Comparison of ENCODE assay signal across 8 cellular contexts in genomic region chr11:65569973-65570918, GRCh38. TPM values are rescaled to one million over a fixed set of nuclear protein-coding genes. Genes with fewer than 3 reads are reported as not detected.
DNase-seq lines count a peak whose midpoint lies in the region; ATAC-seq and TF ChIP-seq lines count a peak whose summit lies in the region.

TSS of gene ZNRD2 (plus strand) at chr11:65570477. CDS start at chr11:65570492, 15 bp downstream.

- H3K27ac ChIP-seq in fibroblast of lung (ENCODE audit: insufficient read depth, low read length): peak within 1 kb of the TSS; percentile 92

- no peaks in the 10 kb centered on the region for H3K27me3 ChIP-seq in fibroblast of lung (ENCODE audit: control insufficient read depth, insufficient read depth, low read length)

- H3K9ac ChIP-seq in fibroblast of lung (ENCODE audit: insufficient read depth, low read length): peak within 1 kb of the TSS; percentile 57

- H3K9me3 Mint-ChIP-seq in natural killer cell treated with Interleukin-12 subunit alpha and Interleukin-12 subunit beta and Interleukin-15 and Interleukin-18, amount 100 ng/mL, for 72 hours: no peaks in the 10 kb centered on the region

- peak within 1 kb of the TSS; percentile 87 to 99 for H3K27ac Mint-ChIP-seq in natural killer cell treated with Interleukin-12 subunit alpha and Interleukin-12 subunit beta and Interleukin-15 and Interleukin-18, amount 100 ng/mL, for 72 hours

- TF ChIP-seq CTCF in LNCAP (IDR thresholded peaks at IDR 0.05): peak; percentile 55; the same call in 1 of the 2 replicates
- TF ChIP-seq CTCF in fibroblast of lung (conservative IDR thresholded peaks at IDR 0.05 in 1 of 2, IDR thresholded peaks at IDR 0.05 in 1 of 2; ENCODE audit: low read depth in 1 of 2, low read length in 2 of 2): peak; percentile 13 to 48

- peaks cover 1% of the 10 kb centered on the region for H3K36me3 ChIP-seq in fibroblast of lung (ENCODE audit: control insufficient read depth, insufficient read depth, low read length)

- peaks cover 35% of the 10 kb centered on the region for H3K4me1 ChIP-seq in fibroblast of lung (ENCODE audit: control insufficient read depth, extremely low read depth, insufficient read depth, low read length)

- peak; percentile 99 for DNase-seq in ELF-1 (ENCODE audit: low read depth, low spot score)
- DNase-seq in GOT3 (lab: John Stamatoyannopoulos, UW): peak; percentile 90
- peak; percentile 100 for DNase-seq in RPMI8226
- DNase-seq in activated T-helper 1 cell treated with anti-CD3 and anti-CD28 coated beads, Interleukin-2, amount 50 U/mL, for 16 hours (ENCODE audit: low read depth in 1 of 2, low spot score in 1 of 2): peak; percentile 94 to 97
- DNase-seq in fibroblast of lung (ENCODE audit: low read depth in 2 of 2): peak; percentile 99
- DNase-seq in natural killer cell treated with Interleukin-12 subunit alpha and Interleukin-12 subunit beta and Interleukin-15 and Interleukin-18, amount 100 ng/mL, for 72 hours (ENCODE audit: low spot score): peak; percentile 100
- peak; percentile 99 for DNase-seq in stimulated activated naive CD8-positive, alpha-beta T cell treated with anti-CD3 and anti-CD28 coated beads, Interleukin-15, Interleukin-2, amounts not matched to agents 100 U/mL and 50 U/mL, for 24 hours

- H3K4me3 ChIP-seq in fibroblast of lung (replicated peaks in 1 of 4; ENCODE audit: control extremely low read depth in 1 of 4, insufficient read depth in 1 of 4, low read depth in 3 of 4, low read length in 4 of 4): peak within 1 kb of the TSS; percentile 61 to 89 (median 64)

- no peaks in the 10 kb centered on the region for H4K20me1 ChIP-seq in fibroblast of lung (ENCODE audit: control insufficient read depth, extremely low read depth, insufficient read depth, low read length)

- H3K27me3 Mint-ChIP-seq in natural killer cell treated with Interleukin-12 subunit alpha and Interleukin-12 subunit beta and Interleukin-15 and Interleukin-18, amount 100 ng/mL, for 72 hours: no peaks in the 10 kb centered on the region

- H2AFZ ChIP-seq in fibroblast of lung (ENCODE audit: low read length): peak within 1 kb of the TSS; percentile 90

- peaks cover 37% of the 10 kb centered on the region for H3K79me2 ChIP-seq in fibroblast of lung (ENCODE audit: control insufficient read depth, insufficient read depth, low read length)

- peaks cover 63 to 76% of the 10 kb centered on the region in 2 donors for H3K4me1 Mint-ChIP-seq in natural killer cell treated with Interleukin-12 subunit alpha and Interleukin-12 subunit beta and Interleukin-15 and Interleukin-18, amount 100 ng/mL, for 72 hours (ENCODE audit: low read depth in 2 of 2)

- ATAC-seq in natural killer cell treated with Interleukin-12 subunit alpha and Interleukin-12 subunit beta and Interleukin-15 and Interleukin-18, amount 100 ng/mL, for 72 hours: peak; percentile 86 to 89
- peak; percentile 84 for ATAC-seq in stimulated activated naive CD8-positive, alpha-beta T cell treated with anti-CD3 and anti-CD28 coated beads, Interleukin-15, Interleukin-2, amounts not matched to agents 100 U/mL and 50 U/mL, for 24 hours

- peak within 1 kb of the TSS; percentile 90 for H3K4me2 ChIP-seq in fibroblast of lung (ENCODE audit: extremely low read depth, insufficient read depth, low read length)

- H3K36me3 Mint-ChIP-seq in natural killer cell treated with Interleukin-12 subunit alpha and Interleukin-12 subunit beta and Interleukin-15 and Interleukin-18, amount 100 ng/mL, for 72 hours: no peaks in the 10 kb centered on the region

- H3K9me3 ChIP-seq in fibroblast of lung (ENCODE audit: control insufficient read depth, insufficient read depth, low read depth, low read length): no peaks in the 10 kb centered on the region

- peak within 1 kb of the TSS; percentile 89 for H3K4me3 Mint-ChIP-seq in natural killer cell treated with Interleukin-12 subunit alpha and Interleukin-12 subunit beta and Interleukin-15 and Interleukin-18, amount 100 ng/mL, for 72 hours

RNA-seq across cellular contexts. Expression of gene ZNRD2, which starts in this region (rescaled TPM):
- 25.8 and 30.8 TPM in 2 replicates for total RNA-seq in fibroblast of lung
- polyA plus RNA-seq in fibroblast of lung: 20.8 and 32.0 TPM in 2 replicates
- 57.6 and 89.2 TPM in 2 replicates for polyA plus RNA-seq in fibroblast of lung (2012)
- polyA minus RNA-seq in fibroblast of lung (ENCODE audit: low replicate concordance): 12.7 and 15.2 TPM in 2 replicates
- 10 to 100 TPM; 55.8 to 89.3 TPM for total RNA-seq in natural killer cell treated with Interleukin-12 subunit alpha and Interleukin-12 subunit beta and Interleukin-15 and Interleukin-18, amount 100 ng/mL, for 72 hours

Comparison
In these comparisons a context has a peak if more than half of its experiments do, and no peak if none do; other contexts are left out.
1. Peak in every context shown above with its lines: DNase-seq, ATAC-seq, H3K4me3 ChIP-seq and H3K27ac ChIP-seq.